ENCODE assay signal across 19 cellular contexts in the genomic region with DNA sequence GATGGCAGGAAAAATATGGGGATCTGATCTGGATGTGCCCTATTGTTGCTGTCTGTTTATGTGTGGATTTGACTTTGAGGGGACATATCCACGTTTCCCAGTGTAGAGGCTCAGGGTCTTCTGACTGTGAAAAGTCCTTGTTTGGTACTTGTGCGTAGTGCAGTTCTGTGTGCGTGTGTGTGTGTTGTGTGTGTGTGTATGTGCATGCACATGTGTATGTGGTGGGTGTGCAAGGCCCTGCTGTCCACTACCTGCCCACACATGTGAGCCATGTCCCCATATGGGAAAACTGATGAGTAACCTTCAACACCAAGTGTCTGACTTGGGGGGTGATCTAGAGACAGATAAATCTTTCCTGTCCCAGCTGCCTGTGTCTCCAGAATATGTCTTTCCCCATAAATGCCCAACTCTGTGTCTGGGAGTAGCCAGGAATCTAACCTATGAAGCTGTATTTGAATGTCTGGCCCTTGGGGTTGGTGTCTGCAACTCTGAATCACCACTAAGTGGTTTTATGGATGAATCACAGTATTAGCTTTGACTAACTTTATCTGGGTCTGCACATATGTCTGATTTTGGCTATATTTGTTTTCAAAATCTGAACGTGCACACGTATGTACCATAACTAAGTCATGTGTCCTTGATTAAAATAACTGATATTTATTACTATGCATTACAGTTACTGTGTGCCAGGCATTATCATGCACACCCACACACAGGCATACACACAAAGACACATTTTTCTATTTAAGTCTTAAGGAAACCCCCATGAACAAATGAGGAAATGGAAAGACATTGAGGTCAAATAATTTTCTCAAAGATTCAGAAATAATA. TPM values are rescaled to one million over a fixed set of nuclear protein-coding genes. Genes with fewer than 3 reads are reported as not detected.
A peak's percentile ranks its signal among the peaks of the same experiment; 100 is the strongest.
DNase-seq lines count a peak whose midpoint lies in the region; ATAC-seq, FAIRE-seq and TF ChIP-seq lines count a peak whose summit lies in the region.
"Had no signal": no experiment of that assay in that cellular context is flagged by ENCODE, and none has a peak within 500 bp of the region (broad histone marks: within the 10 kb centered on the region; RNA-seq: fewer than 3 reads in every experiment).

No MANE protein-coding gene starts in this region.

- H3K4me1 ChIP-seq in H1 (replicated peaks in 1 of 4; ENCODE audit: control insufficient read depth in 3 of 4, insufficient read depth in 4 of 4, low read length in 3 of 4): no peaks in the 10 kb centered on the region
- H3K4me1 ChIP-seq: left lung had no signal

- TF ChIP-seq RAD21 in H1 (IDR thresholded peaks at IDR 0.05 in 1 of 2, conservative IDR thresholded peaks at IDR 0.05 in 1 of 2; ENCODE audit: low read depth in 2 of 2, low read length in 2 of 2): no peak

- no peak overlapping the region for H3K9ac ChIP-seq in H1 (replicated peaks in 1 of 4; ENCODE audit: extremely low read depth in 1 of 4, low read depth in 3 of 4, low read length in 3 of 4)

- H3K4me2 ChIP-seq in H1 (ENCODE audit: insufficient read depth in 1 of 2, low read depth in 2 of 2, low read length in 2 of 2): no peak overlapping the region
- H3K4me2 ChIP-seq: hepatocyte had no signal

- peak; percentile 38 for DNase-seq in GM03348 (ENCODE audit: low spot score)
- DNase-seq in LHCN-M2 (ENCODE audit: low read depth): peak; percentile 51
- DNase-seq in H1 (ENCODE audit: low read depth in 1 of 2, low spot score in 2 of 2): no peak
- no peak for DNase-seq in stimulated activated effector memory CD8-positive, alpha-beta T cell treated with anti-CD3 and anti-CD28 coated beads, Interleukin-12 subunit alpha, Interleukin-12 subunit beta, amount 100 ng/mL, for 72 hours (ENCODE audit: low spot score in 2 of 2)
- DNase-seq in NCI-H1105 (lab: John Stamatoyannopoulos, UW): no peak
- no peak for DNase-seq in OCI-M2 (lab: John Stamatoyannopoulos, UW; ENCODE audit: unreplicated experiment)
- DNase-seq in GM20000 (ENCODE audit: low spot score): no peak
- DNase-seq: activated CD4-positive, alpha-beta T cell treated with anti-CD3 and anti-CD28 coated beads, Interleukin-2, amount 10 ng/mL, durations not matched to agents 24 days and 14 days; GF-D8; left lung; NCI-H2029 treated with DMSO at 0.1 percent for 48 hours; NCI-H748 treated with DMSO at 0.1 percent for 48 hours; T-helper 17 cell had no signal

- H3K18ac ChIP-seq in H1 (ENCODE audit: extremely low read depth, low read length): no peak overlapping the region

- peak; percentile 47 for ATAC-seq in stimulated activated effector memory CD8-positive, alpha-beta T cell treated with anti-CD3 and anti-CD28 coated beads, Interleukin-12 subunit alpha, Interleukin-12 subunit beta, amount 100 ng/mL, for 72 hours
- ATAC-seq: left lung, Right ventricle myocardium inferior, T-helper 17 cell had no signal

- POLR2A ChIA-PET in H1 (lab: Charles Lee; ENCODE audit: partially characterized antibody): interaction anchor here (1.6 kb wide), 1 partner anchor 87 kb away, joined by 5 read pairs; no protein-coding TSS in a partner anchor

- H2BK5ac ChIP-seq in H1 (ENCODE audit: low read depth, low read length): no peak overlapping the region

- H3K9me3 ChIP-seq in H1 (ENCODE audit: insufficient read depth in 2 of 2, low read depth in 1 of 2, low read length in 1 of 2): peaks cover 23 to 30% of the 10 kb centered on the region in 2 experiments
- H3K9me3 ChIP-seq: left lung had no signal

- H3K56ac ChIP-seq in H1 (replicated peaks; ENCODE audit: insufficient read length, low read depth, low read length): no peak overlapping the region

- H2AFZ ChIP-seq in H1 (ENCODE audit: low read length): no peak overlapping the region
- H2AFZ ChIP-seq: hepatocyte had no signal

- H3K4me1 Mint-ChIP-seq in stimulated activated effector memory CD8-positive, alpha-beta T cell treated with anti-CD3 and anti-CD28 coated beads, Interleukin-12 subunit alpha, Interleukin-12 subunit beta, amount 100 ng/mL, for 72 hours: no peaks in the 10 kb centered on the region
- H3K4me1 Mint-ChIP-seq: T-helper 17 cell had no signal

- H3K14ac ChIP-seq in H1 (ENCODE audit: insufficient read length): no peak overlapping the region

- H2AK5ac ChIP-seq in H1 (ENCODE audit: low read depth, low read length): no peak overlapping the region

- no peak overlapping the region for H3K4me3 ChIP-seq in H1 (ENCODE audit: extremely low read depth in 1 of 4, insufficient read depth in 2 of 4, low read depth in 3 of 4, low read length in 4 of 4)
- H3K4me3 ChIP-seq: hepatocyte, left lung had no signal

- H2BK20ac ChIP-seq in H1 (ENCODE audit: low read length): no peak overlapping the region

- TF ChIP-seq POLR2A in H1 (IDR thresholded peaks at IDR 0.05; ENCODE audit: control extremely low read depth in 1 of 2, low read depth in 2 of 2, low read length in 2 of 2): no peak

- CTCF ChIA-PET in H1 (lab: Charles Lee; ENCODE audit: partially characterized antibody): interaction anchor here (1.0 to 2.7 kb wide), 4 partner anchors 9 to 206 kb away, joined by 4 to 12 read pairs (median 8); no protein-coding TSS in a partner anchor

- TF ChIP-seq EP300 in H1 (IDR thresholded peaks at IDR 0.05; ENCODE audit: borderline replicate concordance in 1 of 2, low read depth in 2 of 2, low read length in 2 of 2): no peak

- no peak overlapping the region for H2BK15ac ChIP-seq in H1 (ENCODE audit: low read length)

- H3K27ac ChIP-seq in H1 (ENCODE audit: low read depth, low read length): no peak overlapping the region
- H3K27ac ChIP-seq: hepatocyte, left lung had no signal

- no peak for TF ChIP-seq CTCF in H1 (IDR thresholded peaks at IDR 0.05; ENCODE audit: control extremely low read depth in 1 of 3, insufficient read depth in 1 of 3, low read depth in 1 of 3, low read length in 3 of 3)
- TF ChIP-seq CTCF in GM20000 (IDR thresholded peaks at IDR 0.05; ENCODE audit: extremely low read depth, missing control alignments): no peak

- no peak overlapping the region for H2BK120ac ChIP-seq in H1 (replicated peaks; ENCODE audit: low read depth, low read length)

- H2BK12ac ChIP-seq in H1 (ENCODE audit: low read depth, low read length): peak overlapping the region; percentile 43; the same call in 1 of the 2 replicates

- no peaks in the 10 kb centered on the region for H3K79me1 ChIP-seq in H1 (ENCODE audit: low read depth, low read length)

- H3K9me3 Mint-ChIP-seq in stimulated activated effector memory CD8-positive, alpha-beta T cell treated with anti-CD3 and anti-CD28 coated beads, Interleukin-12 subunit alpha, Interleukin-12 subunit beta, amount 100 ng/mL, for 72 hours: no peaks in the 10 kb centered on the region

- peaks cover 0 to 4% (median under 1%) of the 10 kb centered on the region in 4 experiments; a peak in 2 of 7 replicates for H3K27me3 ChIP-seq in H1 (replicated peaks in 1 of 4; ENCODE audit: control insufficient read depth in 3 of 4, extremely low read depth in 1 of 4, insufficient read depth in 3 of 4, low read length in 3 of 4)

- no peaks in the 10 kb centered on the region for H3K36me3 Mint-ChIP-seq in stimulated activated effector memory CD8-positive, alpha-beta T cell treated with anti-CD3 and anti-CD28 coated beads, Interleukin-12 subunit alpha, Interleukin-12 subunit beta, amount 100 ng/mL, for 72 hours

- H3K4ac ChIP-seq in H1 (replicated peaks; ENCODE audit: insufficient read length, low read depth, low read length): no peak overlapping the region

- H4K5ac ChIP-seq in H1 (ENCODE audit: insufficient read length, low read depth, low read length): no peak overlapping the region

- H3K36me3 ChIP-seq in H1 (ENCODE audit: control insufficient read depth in 2 of 4, insufficient read depth in 4 of 4, low read length in 3 of 4): no peaks in the 10 kb centered on the region
- H3K36me3 ChIP-seq: left lung had no signal

- no peaks in the 10 kb centered on the region for H4K20me1 ChIP-seq in H1 (replicated peaks in 1 of 2; ENCODE audit: control insufficient read depth in 1 of 2, insufficient read depth in 2 of 2, low read length in 2 of 2)

- H3K23ac ChIP-seq in H1 (ENCODE audit: insufficient read length): no peak overlapping the region

- no peaks in the 10 kb centered on the region; the same call in 1 of the 2 replicates for H3K23me2 ChIP-seq in H1 (ENCODE audit: low read depth, low read length)

- no peak for FAIRE-seq in H1 (lab: Jason Lieb, UNC)

- H4K91ac ChIP-seq in H1 (replicated peaks; ENCODE audit: insufficient read length, low read length): no peak overlapping the region

- no peak overlapping the region for H3K27ac Mint-ChIP-seq in stimulated activated effector memory CD8-positive, alpha-beta T cell treated with anti-CD3 and anti-CD28 coated beads, Interleukin-12 subunit alpha, Interleukin-12 subunit beta, amount 100 ng/mL, for 72 hours
- H3K27ac Mint-ChIP-seq: activated CD4-positive, alpha-beta T cell treated with anti-CD3 and anti-CD28 coated beads, Interleukin-2, amount 10 ng/mL, durations not matched to agents 24 days and 14 days; T-helper 17 cell had no signal

- H3K79me2 ChIP-seq in H1 (ENCODE audit: control insufficient read depth in 1 of 2, insufficient read depth in 2 of 2, low read length in 2 of 2): no peaks in the 10 kb centered on the region
- H3K79me2 ChIP-seq: hepatocyte had no signal

- H4K8ac ChIP-seq in H1 (ENCODE audit: extremely low read depth, insufficient read depth, low read length): no peak overlapping the region

- 75% methylated on average over 5 of the region's 5 CpGs; no CpG with 5 or more reads in 1 of the 2 experiments for WGBS in H1 (ENCODE audit: extremely low coverage in 1 of 2, insufficient coverage in 1 of 2, insufficient read length in 1 of 2, insufficient replicate concordance in 2 of 2, low coverage in 1 of 2, low lambda C conversion rate in 2 of 2, missing lambda C conversion rate in 1 of 2), 2 experiments

- H3K4me3 Mint-ChIP-seq in stimulated activated effector memory CD8-positive, alpha-beta T cell treated with anti-CD3 and anti-CD28 coated beads, Interleukin-12 subunit alpha, Interleukin-12 subunit beta, amount 100 ng/mL, for 72 hours: no peak overlapping the region
- H3K4me3 Mint-ChIP-seq: activated CD4-positive, alpha-beta T cell treated with anti-CD3 and anti-CD28 coated beads, Interleukin-2, amount 10 ng/mL, durations not matched to agents 24 days and 14 days; T-helper 17 cell had no signal

RNA-seq across cellular contexts. Expression of a gene that starts 17.4 kb away (rescaled TPM):
- total RNA-seq in LHCN-M2 (2014; rRNA removed): not detected in 2 replicates
- polyA plus RNA-seq in LHCN-M2 (2012): not detected
- total RNA-seq in H1 (2021; fragmentation: NEBNext Ultra II Directional; extraction: Animal tissue kit (Norgen Biotek cat#: 25700)): not detected in 2 replicates
- polyA plus RNA-seq in H1 (2011; rRNA removed): 0.20 and 0.36 TPM in 2 replicates
- 0.59 TPM for polyA plus RNA-seq in H1 (2011; cell fraction: cytosol; rRNA removed)
- 0.57 TPM for polyA plus RNA-seq in H1 (2011; cell fraction: nucleus; rRNA removed)
- polyA plus RNA-seq in H1 (2012, experiment 1 of 2): 0.30 to 0.33 TPM in 2 of 4 replicates, not detected in the others
- 0.55 TPM for polyA plus RNA-seq in H1 (2012, experiment 2 of 2)
- polyA plus RNA-seq in H1 (2013, experiment 1 of 2): 0.04 TPM
- 0.11 TPM for polyA plus RNA-seq in H1 (2013, experiment 2 of 2)
- polyA minus RNA-seq in H1 (2011; rRNA and poly(A)+ RNA removed): not detected in 2 replicates
- not detected for polyA minus RNA-seq in H1 (2011; cell fraction: cytosol; rRNA and poly(A)+ RNA removed)
- polyA minus RNA-seq in H1 (2011; cell fraction: nucleus; rRNA and poly(A)+ RNA removed): not detected
- total RNA-seq: epithelial cell of proximal tubule, H4, hepatocyte, left lung, pulmonary artery endothelial cell, Right ventricle myocardium inferior, T-helper 17 cell had no signal
- polyA plus RNA-seq: hepatocyte had no signal

RNA-seq across cellular contexts. Expression of a gene that starts 20.6 kb away (rescaled TPM):
- not detected in 2 replicates for total RNA-seq in LHCN-M2 (2014; rRNA removed)
- polyA plus RNA-seq in LHCN-M2 (2012): not detected
- 1.3 TPM in 1 of 2 replicates, not detected in the other for total RNA-seq in H1 (2021; fragmentation: NEBNext Ultra II Directional; extraction: Animal tissue kit (Norgen Biotek cat#: 25700))
- 0.44 and 6.8 TPM in 2 replicates for polyA plus RNA-seq in H1 (2011; rRNA removed)
- polyA plus RNA-seq in H1 (2011; cell fraction: cytosol; rRNA removed): 0.41 TPM
- polyA plus RNA-seq in H1 (2011; cell fraction: nucleus; rRNA removed): 2.3 TPM
- 0.20 to 1.7 TPM (median 0.57 TPM) in 4 replicates for polyA plus RNA-seq in H1 (2012, experiment 1 of 2)
- not detected for polyA plus RNA-seq in H1 (2012, experiment 2 of 2)
- polyA plus RNA-seq in H1 (2013, experiment 1 of 2): 0.91 TPM
- 0.77 TPM for polyA plus RNA-seq in H1 (2013, experiment 2 of 2)
- polyA minus RNA-seq in H1 (2011; rRNA and poly(A)+ RNA removed): 0.82 TPM in 1 of 2 replicates, not detected in the other
- not detected for polyA minus RNA-seq in H1 (2011; cell fraction: cytosol; rRNA and poly(A)+ RNA removed)
- polyA minus RNA-seq in H1 (2011; cell fraction: nucleus; rRNA and poly(A)+ RNA removed): not detected
- total RNA-seq: activated CD4-positive, alpha-beta T cell treated with anti-CD3 and anti-CD28 coated beads, Interleukin-2, amount 10 ng/mL, durations not matched to agents 24 days and 14 days; epithelial cell of proximal tubule; H4; hepatocyte; left lung; pulmonary artery endothelial cell; Right ventricle myocardium inferior; T-helper 17 cell had no signal
- polyA plus RNA-seq: adipose tissue had no signal

RNA-seq across cellular contexts. Expression of a gene that starts 35.9 kb away (rescaled TPM):
- not detected in 2 replicates for total RNA-seq in LHCN-M2 (2014; rRNA removed)
- polyA plus RNA-seq in LHCN-M2 (2012): not detected
- total RNA-seq in H1 (2021; fragmentation: NEBNext Ultra II Directional; extraction: Animal tissue kit (Norgen Biotek cat#: 25700)): not detected in 2 replicates
- 0.08 and 0.25 TPM in 2 replicates for polyA plus RNA-seq in H1 (2011; rRNA removed)
- polyA plus RNA-seq in H1 (2011; cell fraction: cytosol; rRNA removed): 0.13 TPM
- 0.86 TPM for polyA plus RNA-seq in H1 (2011; cell fraction: nucleus; rRNA removed)
- polyA plus RNA-seq in H1 (2012, experiment 1 of 2): 0.15 TPM in 1 of 4 replicates, not detected in the others
- not detected for polyA plus RNA-seq in H1 (2012, experiment 2 of 2)
- polyA plus RNA-seq in H1 (2013, experiment 1 of 2): 0.04 TPM
- polyA plus RNA-seq in H1 (2013, experiment 2 of 2): 0.06 TPM
- polyA minus RNA-seq in H1 (2011; rRNA and poly(A)+ RNA removed): 0.61 and 0.69 TPM in 2 replicates
- polyA minus RNA-seq in H1 (2011; cell fraction: cytosol; rRNA and poly(A)+ RNA removed): not detected
- not detected for polyA minus RNA-seq in H1 (2011; cell fraction: nucleus; rRNA and poly(A)+ RNA removed)
- total RNA-seq: activated CD4-positive, alpha-beta T cell treated with anti-CD3 and anti-CD28 coated beads, Interleukin-2, amount 10 ng/mL, durations not matched to agents 24 days and 14 days; epithelial cell of proximal tubule; H4; hepatocyte; left lung; pulmonary artery endothelial cell; Right ventricle myocardium inferior; T-helper 17 cell had no signal
- polyA plus RNA-seq: hepatocyte had no signal

RNA-seq across cellular contexts. Expression of a gene that starts 57.3 kb away (rescaled TPM):
- not detected in 2 replicates for total RNA-seq in LHCN-M2 (2014; rRNA removed)
- polyA plus RNA-seq in LHCN-M2 (2012): not detected
- not detected in 2 replicates for total RNA-seq in H1 (2021; fragmentation: NEBNext Ultra II Directional; extraction: Animal tissue kit (Norgen Biotek cat#: 25700))
- not detected in 2 replicates for polyA plus RNA-seq in H1 (2011; rRNA removed)
- 0.06 TPM for polyA plus RNA-seq in H1 (2011; cell fraction: cytosol; rRNA removed)
- 0.20 TPM for polyA plus RNA-seq in H1 (2011; cell fraction: nucleus; rRNA removed)
- polyA plus RNA-seq in H1 (2012, experiment 1 of 2): not detected in 4 replicates
- not detected for polyA plus RNA-seq in H1 (2012, experiment 2 of 2)
- 0.04 TPM for polyA plus RNA-seq in H1 (2013, experiment 1 of 2)
- polyA plus RNA-seq in H1 (2013, experiment 2 of 2): not detected
- polyA minus RNA-seq in H1 (2011; rRNA and poly(A)+ RNA removed): not detected in 2 replicates
- not detected for polyA minus RNA-seq in H1 (2011; cell fraction: cytosol; rRNA and poly(A)+ RNA removed)
- polyA minus RNA-seq in H1 (2011; cell fraction: nucleus; rRNA and poly(A)+ RNA removed): not detected
- total RNA-seq: activated CD4-positive, alpha-beta T cell treated with anti-CD3 and anti-CD28 coated beads, Interleukin-2, amount 10 ng/mL, durations not matched to agents 24 days and 14 days; epithelial cell of proximal tubule; H4; hepatocyte; left lung; pulmonary artery endothelial cell; Right ventricle myocardium inferior; T-helper 17 cell had no signal
- polyA plus RNA-seq: hepatocyte had no signal

Comparison
In these comparisons a context has a peak if more than half of its experiments do, and no peak if none do; other contexts are left out.
1. DNase-seq: peak in GM03348 (single experiment) and LHCN-M2 (single experiment); none in H1 (0 of 2), stimulated activated effector memory CD8-positive, alpha-beta T cell treated with anti-CD3 and anti-CD28 coated beads, Interleukin-12 subunit alpha, Interleukin-12 subunit beta, amount 100 ng/mL, for 72 hours (0 of 2), NCI-H1105 (single experiment), OCI-M2 (single experiment) and GM20000 (single experiment).